In the genomic region with DNA sequence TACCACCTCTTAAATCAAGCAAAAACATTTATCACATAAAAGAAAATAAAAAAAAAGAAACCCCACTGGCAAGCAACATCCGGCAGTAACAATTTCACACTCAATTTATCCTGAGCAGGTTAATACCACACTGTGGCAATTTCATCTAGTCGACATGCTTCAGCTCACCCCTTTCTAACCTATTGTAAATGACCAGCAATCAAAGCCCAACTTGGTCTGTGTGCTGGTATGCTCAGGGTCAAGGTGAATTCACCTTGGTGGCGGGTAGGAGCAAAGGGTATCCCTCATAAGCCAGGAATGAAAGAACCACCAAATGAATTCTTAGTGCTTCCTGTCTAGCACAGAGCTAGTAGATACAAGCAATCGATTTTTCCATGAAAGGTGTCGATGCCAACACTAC, we compare ENCODE assay signal across 19 cellular contexts.
A peak's percentile ranks its signal among the peaks of the same experiment; 100 is the strongest.
DNase-seq lines count a peak whose midpoint lies in the region; ATAC-seq, FAIRE-seq and TF ChIP-seq lines count a peak whose summit lies in the region.
"Had no signal": no experiment of that assay in that cellular context is flagged by ENCODE, and none has a peak within 500 bp of the region (broad histone marks: within the 10 kb centered on the region; RNA-seq: fewer than 3 reads in every experiment).

No MANE protein-coding gene starts in this region.

- peak in 2 of 3 donors; percentile 36 to 37 for ATAC-seq in natural killer cell
- no peak for ATAC-seq in natural killer cell treated with Interleukin-12 subunit alpha and Interleukin-12 subunit beta and Interleukin-15 and Interleukin-18, amount 100 ng/mL, for 72 hours
- ATAC-seq in activated CD8-positive, alpha-beta T cell treated with anti-CD3 and anti-CD28 coated beads for 36 hours: peak; percentile 25

- H3K9me3 ChIP-seq in kidney (ENCODE audit: control insufficient read depth in 1 of 2, low read length in 2 of 2): no peaks in the 10 kb centered on the region
- H3K9me3 ChIP-seq: tibial artery had no signal

- H3K27me3 Mint-ChIP-seq in natural killer cell (ENCODE audit: low read depth in 2 of 2) (no peaks in the 10 kb centered on the region), type B pancreatic cell (no peaks in the 10 kb centered on the region)
- H3K27me3 Mint-ChIP-seq in natural killer cell treated with Interleukin-12 subunit alpha and Interleukin-12 subunit beta and Interleukin-15 and Interleukin-18, amount 100 ng/mL, for 72 hours: no peaks in the 10 kb centered on the region
- no peaks in the 10 kb centered on the region for H3K27me3 Mint-ChIP-seq in activated CD8-positive, alpha-beta T cell treated with anti-CD3 and anti-CD28 coated beads for 36 hours
- H3K27me3 Mint-ChIP-seq: IgD-negative memory B cell had no signal

- no peaks in the 10 kb centered on the region for H3K9me3 Mint-ChIP-seq in natural killer cell
- H3K9me3 Mint-ChIP-seq in natural killer cell treated with Interleukin-12 subunit alpha and Interleukin-12 subunit beta and Interleukin-15 and Interleukin-18, amount 100 ng/mL, for 72 hours: peaks cover 3% of the 10 kb centered on the region
- H3K9me3 Mint-ChIP-seq in activated CD8-positive, alpha-beta T cell treated with anti-CD3 and anti-CD28 coated beads for 36 hours: no peaks in the 10 kb centered on the region
- no peaks in the 10 kb centered on the region for H3K9me3 Mint-ChIP-seq in type B pancreatic cell
- H3K9me3 Mint-ChIP-seq: IgD-negative memory B cell had no signal

- H3K4me3 Mint-ChIP-seq in natural killer cell (no peak overlapping the region), type B pancreatic cell (peak overlapping the region; percentile 37)
- no peak overlapping the region for H3K4me3 Mint-ChIP-seq in natural killer cell treated with Interleukin-12 subunit alpha and Interleukin-12 subunit beta and Interleukin-15 and Interleukin-18, amount 100 ng/mL, for 72 hours
- peak overlapping the region; percentile 73 for H3K4me3 Mint-ChIP-seq in activated CD8-positive, alpha-beta T cell treated with anti-CD3 and anti-CD28 coated beads for 36 hours

- H3K36me3 ChIP-seq in kidney (ENCODE audit: control insufficient read depth in 1 of 2, insufficient read depth in 2 of 2, low read length in 2 of 2): no peaks in the 10 kb centered on the region
- H3K36me3 ChIP-seq: tibial artery, WERI-Rb-1 had no signal

- no peak for FAIRE-seq in kidney (lab: Jason Lieb, UNC)

- peak overlapping the region in 1 of 2 donors; percentile 49 for H3K9ac ChIP-seq in kidney (ENCODE audit: low read length in 2 of 2)

- CTCF ChIA-PET in activated CD8-positive, alpha-beta T cell treated with anti-CD3 and anti-CD28 coated beads for 36 hours (lab: Charles Lee): interaction anchor here (1.0 to 16.1 kb wide), 6 partner anchors 9 to 41 kb away, joined by 3 to 252 read pairs (median 14); no protein-coding TSS in a partner anchor

- peak overlapping the region in 1 of 2 donors; percentile 13 for H3K27ac Mint-ChIP-seq in natural killer cell
- peak overlapping the region in 1 of 2 donors; percentile 56 for H3K27ac Mint-ChIP-seq in natural killer cell treated with Interleukin-12 subunit alpha and Interleukin-12 subunit beta and Interleukin-15 and Interleukin-18, amount 100 ng/mL, for 72 hours
- peak overlapping the region; percentile 91 for H3K27ac Mint-ChIP-seq in activated CD8-positive, alpha-beta T cell treated with anti-CD3 and anti-CD28 coated beads for 36 hours
- H3K27ac Mint-ChIP-seq in type B pancreatic cell: no peak overlapping the region

- DNase-seq in natural killer cell (no peak), kidney (no peak), type B pancreatic cell (ENCODE audit: extremely low spot score, unreplicated experiment) (no peak), midbrain (lab: John Stamatoyannopoulos, UW) (no peak), H4 (ENCODE audit: low spot score) (no peak)
- DNase-seq in natural killer cell treated with Interleukin-12 subunit alpha and Interleukin-12 subunit beta and Interleukin-15 and Interleukin-18, amount 100 ng/mL, for 72 hours (ENCODE audit: low spot score): no peak
- no peak for DNase-seq in activated CD8-positive, alpha-beta T cell treated with anti-CD3 and anti-CD28 coated beads for 36 hours
- DNase-seq: activated CD8-positive, alpha-beta memory T cell treated with anti-CD3 and anti-CD28 coated beads, Interleukin-2, amount 50 U/mL, for 4 hours; amygdala; C1 segment of cervical spinal cord; DMS79 treated with DMSO at 0.1 percent for 48 hours; GOT3; hypothalamus; NCI-H2029 treated with DMSO at 0.1 percent for 48 hours; NCI-H510A; tibial artery; WERI-Rb-1 had no signal

- POLR2A ChIA-PET in activated CD8-positive, alpha-beta T cell treated with anti-CD3 and anti-CD28 coated beads for 36 hours (lab: Charles Lee): interaction anchor here (0.9 to 15.9 kb wide), 4 partner anchors 11 to 31 kb away, joined by 3 to 251 read pairs (median 104); no protein-coding TSS in a partner anchor

- no peak for TF ChIP-seq CTCF in natural killer cell (IDR thresholded peaks at IDR 0.05)
- TF ChIP-seq CTCF in activated CD8-positive, alpha-beta T cell treated with anti-CD3 and anti-CD28 coated beads for 36 hours (IDR thresholded peaks at IDR 0.05): no peak
- no peak for TF ChIP-seq CTCF in kidney (IDR thresholded peaks at IDR 0.05; ENCODE audit: borderline replicate concordance, extremely low read depth, insufficient read depth)
- no peak for TF ChIP-seq CTCF in type B pancreatic cell (conservative IDR thresholded peaks at IDR 0.05)

- intact Hi-C loops in natural killer cell (cut with micrococcal nuclease) (no loop called here), kidney (cut with DNase I) (no loop called here)
- intact Hi-C loops in activated CD8-positive, alpha-beta T cell treated with anti-CD3 and anti-CD28 coated beads for 36 hours (cut with micrococcal nuclease): no loop called here

- H3K4me1 ChIP-seq in kidney (ENCODE audit: control insufficient read depth in 1 of 2, insufficient read depth in 1 of 2, low read depth in 1 of 2, low read length in 2 of 2): peaks cover 3 to 12% of the 10 kb centered on the region in 2 donors
- H3K4me1 ChIP-seq: tibial artery had no signal

- peak overlapping the region; percentile 66 to 77 for H3K27ac ChIP-seq in kidney (ENCODE audit: low read depth in 2 of 2, low read length in 2 of 2)
- H3K27ac ChIP-seq: tibial artery, WERI-Rb-1 had no signal

- no peak overlapping the region for H3K4me3 ChIP-seq in kidney (ENCODE audit: low read length in 2 of 2)
- H3K4me3 ChIP-seq: smooth muscle cell, tibial artery had no signal

- H3K36me3 Mint-ChIP-seq in natural killer cell: no peaks in the 10 kb centered on the region
- H3K36me3 Mint-ChIP-seq in natural killer cell treated with Interleukin-12 subunit alpha and Interleukin-12 subunit beta and Interleukin-15 and Interleukin-18, amount 100 ng/mL, for 72 hours: no peaks in the 10 kb centered on the region
- peaks cover 35% of the 10 kb centered on the region for H3K36me3 Mint-ChIP-seq in activated CD8-positive, alpha-beta T cell treated with anti-CD3 and anti-CD28 coated beads for 36 hours (ENCODE audit: low read depth)
- peaks cover 19% of the 10 kb centered on the region for H3K36me3 Mint-ChIP-seq in type B pancreatic cell

- H3K4me1 Mint-ChIP-seq in natural killer cell (peaks cover 53 to 64% of the 10 kb centered on the region in 2 donors), type B pancreatic cell (ENCODE audit: unreplicated experiment) (peaks cover 41% of the 10 kb centered on the region)
- H3K4me1 Mint-ChIP-seq in natural killer cell treated with Interleukin-12 subunit alpha and Interleukin-12 subunit beta and Interleukin-15 and Interleukin-18, amount 100 ng/mL, for 72 hours (ENCODE audit: low read depth in 2 of 2): peaks cover 38 to 39% of the 10 kb centered on the region in 2 donors
- peaks cover 89% of the 10 kb centered on the region for H3K4me1 Mint-ChIP-seq in activated CD8-positive, alpha-beta T cell treated with anti-CD3 and anti-CD28 coated beads for 36 hours (ENCODE audit: low read depth)

Comparison
In these comparisons a context has a peak if more than half of its experiments do, and no peak if none do; other contexts are left out.
1. ATAC-seq: peak in natural killer cell (2 of 3) and activated CD8-positive, alpha-beta T cell treated with anti-CD3 and anti-CD28 coated beads for 36 hours (single experiment); none in natural killer cell treated with Interleukin-12 subunit alpha and Interleukin-12 subunit beta and Interleukin-15 and Interleukin-18, amount 100 ng/mL, for 72 hours (0 of 2).
2. H3K4me3 Mint-ChIP-seq: peak in activated CD8-positive, alpha-beta T cell treated with anti-CD3 and anti-CD28 coated beads for 36 hours (single experiment) and type B pancreatic cell (single experiment); none in natural killer cell (single experiment) and natural killer cell treated with Interleukin-12 subunit alpha and Interleukin-12 subunit beta and Interleukin-15 and Interleukin-18, amount 100 ng/mL, for 72 hours (single experiment).